14 cellular contexts compared by ENCODE assay signal in genomic region chr4:36363024-36363423, GRCh38.
"Had no signal": no experiment of that assay in that cellular context is flagged by ENCODE, and none has a peak within 500 bp of the region (broad histone marks: within the 10 kb centered on the region; RNA-seq: fewer than 3 reads in every experiment).

No MANE protein-coding gene starts in this region.

- H3K36me3 ChIP-seq: brain microvascular endothelial cell, right atrium auricular region, thyroid gland, uterus had no signal

- ATAC-seq: activated T-helper 17 cell treated with anti-CD3 and anti-CD28 coated beads, Interleukin-2, amount 50 U/mL, for 72 hours; naive thymus-derived CD4-positive, alpha-beta T cell; T-helper 17 cell had no signal

- H3K27ac ChIP-seq: brain microvascular endothelial cell, hepatocyte, right atrium auricular region, thyroid gland, uterus had no signal

- H3K9me3 ChIP-seq: right atrium auricular region, thyroid gland, uterus had no signal

- H3K27me3 ChIP-seq: brain microvascular endothelial cell, hepatocyte, right atrium auricular region, thyroid gland, uterus had no signal

- H3K4me1 ChIP-seq: right atrium auricular region, thyroid gland, uterus had no signal

- H3K4me3 ChIP-seq: hepatocyte, lung, right atrium auricular region, thyroid gland, uterus had no signal

- DNase-seq: activated CD4-positive, alpha-beta T cell treated with anti-CD3 and anti-CD28 coated beads, Interleukin-2, amount 50 U/mL, for 1 hour; activated naive CD4-positive, alpha-beta T cell treated with anti-CD3 and anti-CD28 coated beads for 36 hours; activated T-cell treated with anti-CD3 and anti-CD28 coated beads for 4 hours; brain microvascular endothelial cell; naive thymus-derived CD4-positive, alpha-beta T cell; posterior cingulate gyrus; small intestine; T-helper 17 cell; thyroid gland; uterus had no signal
